Comparison of ENCODE assay signal across 1 cellular context in genomic region chr20:44428174-44429016, GRCh38.
TF ChIP-seq lines count a peak whose summit lies in the region.

No MANE protein-coding gene starts in this region.

TF ChIP-seq in HepG2, 621 proteins besides CTCF, POLR2A, EP300 and RAD21 (continued from another document and continues in another):
- TF ChIP-seq ZNF891 (CRISPR knock-in tag; IDR thresholded peaks at IDR 0.05) (peak; percentile 82; the same call in 1 of the 2 replicates), SIN3B (IDR thresholded peaks at IDR 0.05; ENCODE audit: low read length) (no peak), PRPF4 (IDR thresholded peaks at IDR 0.05; ENCODE audit: low read depth, low read length, poor library complexity, severe bottlenecking) (no peak), ETV6 (CRISPR knock-in tag; conservative IDR thresholded peaks at IDR 0.05) (no peak), GABPA (IDR thresholded peaks at IDR 0.05; ENCODE audit: low read depth, low read length) (no peak), GABPA (CRISPR knock-in tag; IDR thresholded peaks at IDR 0.05; ENCODE audit: low read depth) (no peak), TMF1 (CRISPR knock-in tag; IDR thresholded peaks at IDR 0.05; ENCODE audit: low read depth) (peak; percentile 74), MIER3 (CRISPR knock-in tag; IDR thresholded peaks at IDR 0.05; ENCODE audit: borderline replicate concordance) (peak; percentile 99; the same call in 1 of the 2 replicates), E2F2 (CRISPR knock-in tag; IDR thresholded peaks at IDR 0.05; ENCODE audit: borderline replicate concordance) (no peak), ZFP41 (CRISPR knock-in tag; IDR thresholded peaks at IDR 0.05; ENCODE audit: borderline replicate concordance) (no peak), ZNF576 (CRISPR knock-in tag; IDR thresholded peaks at IDR 0.05) (no peak), FOXK1 (CRISPR knock-in tag; IDR thresholded peaks at IDR 0.05; ENCODE audit: borderline replicate concordance, low read depth) (peak; percentile 92), CREBL2 (CRISPR knock-in tag; IDR thresholded peaks at IDR 0.05; ENCODE audit: borderline replicate concordance) (no peak; the same call in 1 of the 2 replicates), U2AF2 (IDR thresholded peaks at IDR 0.05; ENCODE audit: low read depth, low read length) (no peak), CEBPG (CRISPR knock-in tag; IDR thresholded peaks at IDR 0.05) (peak; percentile 100), ZNF230 (CRISPR knock-in tag; IDR thresholded peaks at IDR 0.05) (peak; percentile 15; the same call in 1 of the 2 replicates), CSRNP2 (CRISPR knock-in tag; conservative IDR thresholded peaks at IDR 0.05; ENCODE audit: low read depth) (no peak), HOXA9 (CRISPR knock-in tag; IDR thresholded peaks at IDR 0.05; ENCODE audit: borderline replicate concordance) (no peak), GFI1 (CRISPR knock-in tag; IDR thresholded peaks at IDR 0.05; ENCODE audit: borderline replicate concordance) (peak; percentile 83; the same call in 1 of the 2 replicates), NR3C1 (CRISPR knock-in tag; IDR thresholded peaks at IDR 0.05) (no peak), RELA (CRISPR knock-in tag; IDR thresholded peaks at IDR 0.05) (peak; percentile 6; the same call in 1 of the 2 replicates), TRIM24 (CRISPR knock-in tag; IDR thresholded peaks at IDR 0.05) (no peak), ATF1 (CRISPR knock-in tag; IDR thresholded peaks at IDR 0.05) (no peak), SP1 (IDR thresholded peaks at IDR 0.05) (no peak), SP1 (CRISPR knock-in tag; IDR thresholded peaks at IDR 0.05) (peak; percentile 55; the same call in 1 of the 2 replicates), KDM2A (CRISPR knock-in tag; IDR thresholded peaks at IDR 0.05; ENCODE audit: borderline replicate concordance, low read depth) (peak; percentile 31), ZNF335 (CRISPR knock-in tag; IDR thresholded peaks at IDR 0.05) (peak; percentile 45; the same call in 1 of the 2 replicates), ZNF414 (CRISPR knock-in tag; IDR thresholded peaks at IDR 0.05) (no peak; the same call in 1 of the 2 replicates), ZNF83 (CRISPR knock-in tag; IDR thresholded peaks at IDR 0.05; ENCODE audit: borderline replicate concordance) (no peak), GATAD1 (CRISPR knock-in tag; IDR thresholded peaks at IDR 0.05) (peak; percentile 77), LCORL (IDR thresholded peaks at IDR 0.05) (no peak; the same call in 1 of the 2 replicates), LCORL (CRISPR knock-in tag; IDR thresholded peaks at IDR 0.05) (peak; percentile 23; the same call in 1 of the 2 replicates), PAWR (CRISPR knock-in tag; IDR thresholded peaks at IDR 0.05; ENCODE audit: borderline replicate concordance) (no peak), KIAA2018 (CRISPR knock-in tag; IDR thresholded peaks at IDR 0.05; ENCODE audit: borderline replicate concordance) (no peak), ZNF580 (CRISPR knock-in tag; IDR thresholded peaks at IDR 0.05; ENCODE audit: borderline replicate concordance, low read depth) (peak; percentile 94; the same call in 1 of the 2 replicates), TCF7L2 (IDR thresholded peaks at IDR 0.05; ENCODE audit: low read depth, low read length) (no peak), UBTF (CRISPR knock-in tag; IDR thresholded peaks at IDR 0.05) (no peak; the same call in 1 of the 2 replicates), ZFP36L2 (CRISPR knock-in tag; IDR thresholded peaks at IDR 0.05) (0 out of 2 replicates have a peak, but pooled peaks have one; percentile 16), ZNF550 (CRISPR knock-in tag; IDR thresholded peaks at IDR 0.05; ENCODE audit: borderline replicate concordance) (0 out of 2 replicates have a peak, but pooled peaks have one; percentile 81), ZNF382 (CRISPR knock-in tag; IDR thresholded peaks at IDR 0.05; ENCODE audit: borderline replicate concordance) (no peak), TCF7 (IDR thresholded peaks at IDR 0.05; ENCODE audit: low read depth) (peak; percentile 57), ZNF331 (CRISPR knock-in tag; IDR thresholded peaks at IDR 0.05) (peak; percentile 96), SMAD1 (CRISPR knock-in tag; IDR thresholded peaks at IDR 0.05; ENCODE audit: borderline replicate concordance, low read depth) (no peak), KDM3A (CRISPR knock-in tag; IDR thresholded peaks at IDR 0.05; ENCODE audit: low read depth) (peak; percentile 84), RFXANK (CRISPR knock-in tag; IDR thresholded peaks at IDR 0.05) (no peak), ZNF883 (CRISPR knock-in tag; IDR thresholded peaks at IDR 0.05; ENCODE audit: not compliant biosample characterization) (peak; percentile 32), ZBTB49 (CRISPR knock-in tag; IDR thresholded peaks at IDR 0.05; ENCODE audit: borderline replicate concordance) (no peak), REXO4 (CRISPR knock-in tag; IDR thresholded peaks at IDR 0.05; ENCODE audit: borderline replicate concordance) (no peak), KDM5A (IDR thresholded peaks at IDR 0.05; ENCODE audit: borderline replicate concordance, low read length) (no peak; the same call in 1 of the 2 replicates), ZNF256 (CRISPR knock-in tag; conservative IDR thresholded peaks at IDR 0.05) (no peak), DNMT1 (CRISPR knock-in tag; IDR thresholded peaks at IDR 0.05) (no peak), THYN1 (CRISPR knock-in tag; IDR thresholded peaks at IDR 0.05; ENCODE audit: borderline replicate concordance, low read depth) (no peak), ZNF558 (CRISPR knock-in tag; IDR thresholded peaks at IDR 0.05; ENCODE audit: borderline replicate concordance) (no peak)
